ENCODE assay signal across 8 cellular contexts in genomic region chr19:15466851-15467733, GRCh38. TPM values are rescaled to one million over a fixed set of nuclear protein-coding genes. Genes with fewer than 3 reads are reported as not detected.
A peak's percentile ranks its signal among the peaks of the same experiment; 100 is the strongest.
DNase-seq lines count a peak whose midpoint lies in the region; ATAC-seq, FAIRE-seq and TF ChIP-seq lines count a peak whose summit lies in the region.

No MANE protein-coding gene starts in this region.

- peak; percentile 99 for FAIRE-seq in GM18507 (lab: Jason Lieb, UNC)

- DNase-seq in GM18507 (ENCODE audit: extremely low spot score, insufficient read length, low read depth) (no peak), T-cell (peak in 14 of 34 experiments; percentile 10 to 56 (median 25)), endothelial cell (ENCODE audit: low spot score) (no peak), mesothelial cell of epicardium (ENCODE audit: low spot score in 2 of 2, unreplicated experiment in 2 of 2) (no peak)
- DNase-seq in central memory CD4-positive, alpha-beta T cell = peak; percentile 70
- DNase-seq in stimulated activated naive CD4-positive, alpha-beta T cell treated with Interleukin-2 at 50 U/mL for 16 hours (lab: John Stamatoyannopoulos, UW) = peak; percentile 62

- H3K4me1 Mint-ChIP-seq in T-cell = peaks cover 62 to 68% (median 64%) of the 10 kb centered on the region in 3 donors
- H3K4me1 Mint-ChIP-seq in endothelial cell (ENCODE audit: unreplicated experiment) = peaks cover 5% of the 10 kb centered on the region
- no peaks in the 10 kb centered on the region for H3K4me1 Mint-ChIP-seq in mesothelial cell of epicardium

- peak overlapping the region; percentile 87 to 96 for H3K27ac Mint-ChIP-seq in T-cell
- H3K27ac Mint-ChIP-seq in endothelial cell (ENCODE audit: unreplicated experiment) = no peak overlapping the region
- H3K27ac Mint-ChIP-seq in mesothelial cell of epicardium = no peak overlapping the region

- TF ChIP-seq CTCF in endothelial cell (IDR thresholded peaks at IDR 0.05; ENCODE audit: unreplicated experiment) (no peak), mesothelial cell of epicardium (IDR thresholded peaks at IDR 0.05; ENCODE audit: unreplicated experiment) (no peak)

- ATAC-seq in HG02884 (IDR thresholded peaks at IDR 0.05; ENCODE audit: unreplicated experiment) (peak; percentile 44), T-cell (replicated peaks in 1 of 4) (peak; percentile 24 to 47 (median 38)), HG02798 (IDR thresholded peaks at IDR 0.05; ENCODE audit: poor library complexity, unreplicated experiment) (no peak)

- CTCF ChIA-PET in T-cell (lab: Charles Lee) = interaction anchor here (0.8 to 1.4 kb wide), 5 partner anchors 11 to 745 kb away, joined by 3 to 5 read pairs (median 3); partner anchors contain the start of gene AKAP8L (in 1 of the 2)

- POLR2A ChIA-PET in T-cell (lab: Charles Lee) = interaction anchor here in 1 of 2 donors (0.6 to 1.3 kb wide), 2 partner anchors 48 to 61 kb away, joined by 3 to 4 read pairs; partner anchors contain the start of gene AKAP8L

- H3K4me3 Mint-ChIP-seq in T-cell (peak overlapping the region; percentile 60 to 89 (median 69)), endothelial cell (ENCODE audit: unreplicated experiment) (no peak overlapping the region), mesothelial cell of epicardium (no peak overlapping the region)

- H3K27me3 Mint-ChIP-seq in T-cell = peaks cover 0 to 3% of the 10 kb centered on the region in 2 donors
- H3K27me3 Mint-ChIP-seq in endothelial cell (ENCODE audit: unreplicated experiment) = peaks cover 15% of the 10 kb centered on the region
- H3K27me3 Mint-ChIP-seq in mesothelial cell of epicardium (ENCODE audit: low read depth) = peaks cover 67% of the 10 kb centered on the region

- H3K9me3 Mint-ChIP-seq in T-cell = no peaks in the 10 kb centered on the region
- H3K9me3 Mint-ChIP-seq in endothelial cell (ENCODE audit: unreplicated experiment) = peaks cover 10% of the 10 kb centered on the region
- no peaks in the 10 kb centered on the region for H3K9me3 Mint-ChIP-seq in mesothelial cell of epicardium

- peaks cover 7% of the 10 kb centered on the region for H3K36me3 Mint-ChIP-seq in T-cell
- H3K36me3 Mint-ChIP-seq in endothelial cell (ENCODE audit: low read depth, unreplicated experiment) = peaks cover 7% of the 10 kb centered on the region
- no peaks in the 10 kb centered on the region for H3K36me3 Mint-ChIP-seq in mesothelial cell of epicardium

RNA-seq across cellular contexts. Expression of gene RASAL3, which starts 2.7 kb away (rescaled TPM):
- 100 to 1,000 TPM; 166 to 296 (median 284) TPM for total RNA-seq in T-cell
- 1.5 TPM for total RNA-seq in endothelial cell (ENCODE audit: unreplicated experiment)
- not detected in 3 replicates for total RNA-seq in mesothelial cell of epicardium

RNA-seq across cellular contexts. Expression of gene PGLYRP2, which starts 12.2 kb away (rescaled TPM):
- 1 to 10 TPM in 1 of 5 donors, under 1 TPM in 4; 0.13 to 1.3 (median 0.72) TPM for total RNA-seq in T-cell
- not detected for total RNA-seq in endothelial cell (ENCODE audit: unreplicated experiment)
- total RNA-seq in mesothelial cell of epicardium = not detected in 3 replicates

RNA-seq across cellular contexts. Expression of gene WIZ, which starts 17.3 kb away (rescaled TPM):
- total RNA-seq in T-cell (10 to 100 TPM; 19.7 to 39.1 (median 34.6) TPM), endothelial cell (ENCODE audit: unreplicated experiment) (79.0 TPM), mesothelial cell of epicardium (57.5 to 62.0 TPM (median 60.4 TPM) in 3 replicates)

RNA-seq across cellular contexts. Expression of gene CYP4F22, which starts 41.2 kb away (rescaled TPM):
- total RNA-seq in T-cell = 1 to 10 TPM in 3 of 5 donors, under 1 TPM in 2; 0.73 to 1.6 (median 1.3) TPM
- not detected for total RNA-seq in endothelial cell (ENCODE audit: unreplicated experiment)
- total RNA-seq in mesothelial cell of epicardium = not detected in 3 replicates

RNA-seq across cellular contexts. Expression of gene AKAP8L, which starts 48.3 kb away (rescaled TPM):
- total RNA-seq in T-cell = 100 to 1,000 TPM; 134 to 198 (median 184) TPM
- total RNA-seq in endothelial cell (ENCODE audit: unreplicated experiment) = 160 TPM
- 239 to 262 TPM (median 254 TPM) in 3 replicates for total RNA-seq in mesothelial cell of epicardium

Comparison
In these comparisons a context has a peak if more than half of its experiments do, and no peak if none do; other contexts are left out.
1. DNase-seq: peak in central memory CD4-positive, alpha-beta T cell (single experiment) and stimulated activated naive CD4-positive, alpha-beta T cell treated with Interleukin-2 at 50 U/mL for 16 hours (single experiment); none in GM18507 (single experiment), endothelial cell (single experiment) and mesothelial cell of epicardium (0 of 2).
2. H3K27ac Mint-ChIP-seq: peak in T-cell (2 of 2); none in endothelial cell (single experiment) and mesothelial cell of epicardium (single experiment).
3. H3K4me3 Mint-ChIP-seq: peak in T-cell (3 of 3); none in endothelial cell (single experiment) and mesothelial cell of epicardium (single experiment).
4. RNA of gene RASAL3, which starts 2.7 kb away (total RNA-seq): 166 to 296 TPM in T-cell; 1.5 TPM in endothelial cell (single experiment) and not detected in mesothelial cell of epicardium; every median in the first group is over 10 times any median in the second.